24 cellular contexts compared by ENCODE assay signal in the genomic region with DNA sequence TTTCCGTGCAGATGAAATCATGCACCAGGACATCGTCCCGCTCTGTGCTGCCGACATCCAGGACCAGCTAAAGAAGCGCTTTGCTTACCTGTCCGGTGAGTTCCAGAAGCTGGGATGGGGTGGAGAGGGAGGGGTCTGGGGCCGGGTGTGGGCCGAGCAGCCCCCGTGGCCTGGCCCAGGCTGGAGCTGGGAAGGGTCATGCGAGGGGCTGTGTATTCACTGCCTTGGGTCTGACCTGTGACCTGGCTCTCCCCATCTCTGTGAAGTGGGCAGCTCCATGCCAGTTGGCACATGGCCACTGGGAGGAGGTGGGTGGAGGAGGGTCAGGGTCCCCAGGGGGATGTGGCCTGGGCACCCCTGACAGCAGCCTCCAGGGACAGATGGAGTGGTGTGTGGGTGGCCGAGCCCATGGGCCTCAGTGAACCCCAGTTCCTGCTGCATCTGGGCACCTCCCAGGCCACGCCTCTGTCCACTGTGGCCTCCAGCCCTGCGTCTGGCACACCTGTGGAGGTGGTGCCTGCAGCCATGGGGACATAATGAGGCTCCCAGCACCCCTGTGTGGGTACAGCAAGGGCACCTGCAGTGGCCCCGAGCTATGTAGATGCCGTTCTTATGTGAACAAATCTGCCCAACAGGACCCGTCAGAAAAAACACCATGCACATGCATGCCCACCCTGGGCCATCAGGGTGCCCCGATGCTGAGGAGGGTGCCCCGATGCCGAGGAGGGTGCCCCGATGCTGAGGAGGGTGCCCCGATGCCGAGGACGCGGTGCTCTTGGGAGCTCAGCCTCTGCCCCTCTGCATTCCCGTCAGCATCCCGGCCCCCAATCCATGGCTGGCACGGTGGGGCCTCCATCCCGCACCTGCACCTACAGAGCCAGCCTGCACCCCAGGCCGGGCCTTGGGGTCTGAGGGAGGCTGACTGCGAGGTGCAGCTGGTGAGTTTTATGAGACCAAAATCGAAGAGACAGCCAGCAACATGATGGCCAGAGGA. TPM values are rescaled to one million over a fixed set of nuclear protein-coding genes. Genes with fewer than 3 reads are reported as not detected.
DNase-seq lines count a peak whose midpoint lies in the region; ATAC-seq and TF ChIP-seq lines count a peak whose summit lies in the region.
"Had no signal": no experiment of that assay in that cellular context is flagged by ENCODE, and none has a peak within 500 bp of the region (broad histone marks: within the 10 kb centered on the region; RNA-seq: fewer than 3 reads in every experiment).

No MANE protein-coding gene starts in this region.

- H3K18ac ChIP-seq in neuronal stem cell (ENCODE audit: low read length), result peak overlapping the region; percentile 81

- intact Hi-C loops in natural killer cell (cut with micrococcal nuclease), result no loop called here

- H3K27me3 ChIP-seq in neuronal stem cell (ENCODE audit: control insufficient read depth in 3 of 3, insufficient read depth in 3 of 3, low read depth in 1 of 3, low read length in 3 of 3), result no peaks in the 10 kb centered on the region
- H3K27me3 ChIP-seq: BE2C had no signal

- DNase-seq in natural killer cell treated with Interleukin-12 subunit alpha and Interleukin-12 subunit beta and Interleukin-15 and Interleukin-18, amount 100 ng/mL, for 72 hours (ENCODE audit: low spot score), result no peak
- DNase-seq in natural killer cell (no peak), neuronal stem cell (ENCODE audit: low spot score) (no peak), NCI-H1092 treated with DMSO at 0.1 percent for 48 hours (lab: John Stamatoyannopoulos, UW) (no peak)
- no peak for DNase-seq in activated naive CD4-positive, alpha-beta T cell treated with anti-CD3 and anti-CD28 coated beads, Interleukin-2, amount 50 U/mL, for 16 hours
- DNase-seq: 8988T; ACHN; BE2C; CD4-positive, CD25-positive, alpha-beta regulatory T cell; GM23248; H9; HFFc6; NCI-H1048; NCI-H1417 treated with DMSO at 0.1 percent for 48 hours; NCI-H1694 treated with DMSO at 0.1 percent for 48 hours; NCI-H2081; NCI-H2227 treated with DMSO at 0.1 percent for 48 hours; NCI-H69; SK-N-SH had no signal

- H3K36me3 Mint-ChIP-seq in natural killer cell treated with Interleukin-12 subunit alpha and Interleukin-12 subunit beta and Interleukin-15 and Interleukin-18, amount 100 ng/mL, for 72 hours, result no peaks in the 10 kb centered on the region
- no peaks in the 10 kb centered on the region for H3K36me3 Mint-ChIP-seq in natural killer cell

- H3K4me3 Mint-ChIP-seq in natural killer cell treated with Interleukin-12 subunit alpha and Interleukin-12 subunit beta and Interleukin-15 and Interleukin-18, amount 100 ng/mL, for 72 hours, result no peak overlapping the region
- H3K4me3 Mint-ChIP-seq in natural killer cell, result no peak overlapping the region
- H3K4me3 Mint-ChIP-seq: CD4-positive, CD25-positive, alpha-beta regulatory T cell; H9; HFFc6; IgD-negative memory B cell had no signal

- H3K9ac ChIP-seq in neuronal stem cell (ENCODE audit: low read depth, low read length, poor library complexity), result peak overlapping the region; percentile 40
- H3K9ac ChIP-seq: GM23248, KMS-11, SK-N-SH had no signal

- H3K27ac ChIP-seq in neuronal stem cell (replicated peaks; ENCODE audit: low read length), result no peak overlapping the region
- H3K27ac ChIP-seq: GM23248, KMS-11 had no signal

- peaks cover 7 to 9% of the 10 kb centered on the region in 2 donors for H3K27me3 Mint-ChIP-seq in natural killer cell treated with Interleukin-12 subunit alpha and Interleukin-12 subunit beta and Interleukin-15 and Interleukin-18, amount 100 ng/mL, for 72 hours
- H3K27me3 Mint-ChIP-seq in natural killer cell (ENCODE audit: low read depth in 2 of 2), result peaks cover 8 to 10% of the 10 kb centered on the region in 2 donors
- H3K27me3 Mint-ChIP-seq: CD4-positive, CD25-positive, alpha-beta regulatory T cell; IgD-negative memory B cell had no signal

- peaks cover 0 to 5% of the 10 kb centered on the region in 2 donors for H3K4me1 ChIP-seq in neuronal stem cell (ENCODE audit: control insufficient read depth in 2 of 2, insufficient read depth in 1 of 2, low read depth in 1 of 2, low read length in 2 of 2)
- H3K4me1 ChIP-seq: BE2C had no signal

- no peak overlapping the region for H3K4me2 ChIP-seq in neuronal stem cell (ENCODE audit: insufficient read depth, low read length, poor library complexity, severe bottlenecking)
- H3K4me2 ChIP-seq: KMS-11, SK-N-SH had no signal

- H2BK15ac ChIP-seq in neuronal stem cell (ENCODE audit: low read length), result no peak overlapping the region

- no peak overlapping the region for H3K4me3 ChIP-seq in neuronal stem cell (ENCODE audit: low read length in 2 of 2)
- H3K4me3 ChIP-seq: GM23248 had no signal

- H2BK12ac ChIP-seq in neuronal stem cell (ENCODE audit: low read length), result no peak overlapping the region

- no peaks in the 10 kb centered on the region for H3K9me3 Mint-ChIP-seq in natural killer cell treated with Interleukin-12 subunit alpha and Interleukin-12 subunit beta and Interleukin-15 and Interleukin-18, amount 100 ng/mL, for 72 hours
- H3K9me3 Mint-ChIP-seq in natural killer cell, result no peaks in the 10 kb centered on the region
- H3K9me3 Mint-ChIP-seq: IgD-negative memory B cell had no signal

- peak overlapping the region; percentile 97 for H2BK120ac ChIP-seq in neuronal stem cell (ENCODE audit: low read depth, low read length)

- no peak overlapping the region for H3K4ac ChIP-seq in neuronal stem cell (ENCODE audit: low read length)

- H3K79me1 ChIP-seq in neuronal stem cell (ENCODE audit: low read depth, low read length), result peaks cover 19% of the 10 kb centered on the region

- WGBS in neuronal stem cell (ENCODE audit: extremely low coverage in 2 of 2, insufficient read length in 2 of 2, insufficient replicate concordance in 1 of 2), 2 donors, result no CpG with 5 or more reads among the region's 31 CpGs

- H3K14ac ChIP-seq in neuronal stem cell (ENCODE audit: low read length), result peak overlapping the region; percentile 75

- H2AK5ac ChIP-seq in neuronal stem cell (ENCODE audit: low read depth, low read length), result peak overlapping the region; percentile 91

- no peak for TF ChIP-seq CTCF in natural killer cell (IDR thresholded peaks at IDR 0.05)

- peak; percentile 21 to 34 for ATAC-seq in natural killer cell treated with Interleukin-12 subunit alpha and Interleukin-12 subunit beta and Interleukin-15 and Interleukin-18, amount 100 ng/mL, for 72 hours
- no peak for ATAC-seq in natural killer cell
- ATAC-seq in esophagus mucosa, result peak; percentile 2
- ATAC-seq in GM21576 (IDR thresholded peaks at IDR 0.05; ENCODE audit: unreplicated experiment), result no peak
- no peak for ATAC-seq in GM21390 (IDR thresholded peaks at IDR 0.05; ENCODE audit: unreplicated experiment)

- H3K23ac ChIP-seq in neuronal stem cell (ENCODE audit: low read depth, low read length, poor library complexity), result peak overlapping the region; percentile 59

- peaks cover 0 to 4% of the 10 kb centered on the region in 2 donors for H3K4me1 Mint-ChIP-seq in natural killer cell treated with Interleukin-12 subunit alpha and Interleukin-12 subunit beta and Interleukin-15 and Interleukin-18, amount 100 ng/mL, for 72 hours (ENCODE audit: low read depth in 2 of 2)
- peaks cover 5 to 8% of the 10 kb centered on the region in 2 donors for H3K4me1 Mint-ChIP-seq in natural killer cell
- H3K4me1 Mint-ChIP-seq: H9 had no signal

- no peak overlapping the region for H4K91ac ChIP-seq in neuronal stem cell (ENCODE audit: low read depth, low read length, poor library complexity)

- H3K27ac Mint-ChIP-seq in natural killer cell treated with Interleukin-12 subunit alpha and Interleukin-12 subunit beta and Interleukin-15 and Interleukin-18, amount 100 ng/mL, for 72 hours, result no peak overlapping the region
- H3K27ac Mint-ChIP-seq in natural killer cell, result no peak overlapping the region
- H3K27ac Mint-ChIP-seq: CD4-positive, CD25-positive, alpha-beta regulatory T cell; HFFc6; IgD-negative memory B cell had no signal

- H2BK5ac ChIP-seq in neuronal stem cell (ENCODE audit: low read length), result no peak overlapping the region

- no peak overlapping the region for H2AFZ ChIP-seq in neuronal stem cell (ENCODE audit: low read length)
- H2AFZ ChIP-seq: GM23248 had no signal

- H4K8ac ChIP-seq in neuronal stem cell (ENCODE audit: low read depth, low read length), result no peak overlapping the region

- H3K9me3 ChIP-seq in neuronal stem cell (replicated peaks in 1 of 2; ENCODE audit: control insufficient read depth in 2 of 2, insufficient read depth in 1 of 2, low read depth in 1 of 2, low read length in 2 of 2), result peaks cover 5 to 7% of the 10 kb centered on the region in 2 donors
- H3K9me3 ChIP-seq: BE2C, SK-N-SH had no signal

- H3K36me3 ChIP-seq in neuronal stem cell (replicated peaks in 1 of 2; ENCODE audit: control insufficient read depth in 2 of 2, insufficient read depth in 2 of 2, low read length in 2 of 2), result peaks cover 10 to 65% of the 10 kb centered on the region in 2 donors
- H3K36me3 ChIP-seq: BE2C had no signal

RNA-seq across cellular contexts. Expression of gene MCF2L, which starts 46.0 kb away (rescaled TPM):
- under 1 TPM; 0.56 to 0.74 TPM for total RNA-seq in natural killer cell treated with Interleukin-12 subunit alpha and Interleukin-12 subunit beta and Interleukin-15 and Interleukin-18, amount 100 ng/mL, for 72 hours
- total RNA-seq in natural killer cell, result 1 to 10 TPM; 1.7 to 3.0 (median 3.0) TPM
- total RNA-seq in esophagus mucosa, result 9.7 TPM
- polyA plus RNA-seq in neuronal stem cell (2013, experiment 1 of 2), result 20.8 TPM
- 20.3 TPM for polyA plus RNA-seq in neuronal stem cell (2013, experiment 2 of 2)
- total RNA-seq: GM23248, HFFc6 had no signal
- polyA plus RNA-seq: GM23248 had no signal

Comparison
In these comparisons a context has a peak if more than half of its experiments do, and no peak if none do; other contexts are left out.
1. ATAC-seq: peak in natural killer cell treated with Interleukin-12 subunit alpha and Interleukin-12 subunit beta and Interleukin-15 and Interleukin-18, amount 100 ng/mL, for 72 hours (2 of 2) and esophagus mucosa (single experiment); none in natural killer cell (0 of 3), GM21576 (single experiment) and GM21390 (single experiment).